11 cellular contexts compared by ENCODE assay signal in genomic region chr15:31605467-31605931, GRCh38.
DNase-seq lines count a peak whose midpoint lies in the region; ATAC-seq and TF ChIP-seq lines count a peak whose summit lies in the region.
"Had no signal": no experiment of that assay in that cellular context is flagged by ENCODE, and none has a peak within 500 bp of the region (broad histone marks: within the 10 kb centered on the region; RNA-seq: fewer than 3 reads in every experiment).

No MANE protein-coding gene starts in this region.

- H3K27ac ChIP-seq in SJCRH30 = peak overlapping the region; percentile 76
- H3K27ac ChIP-seq: body of pancreas had no signal

- CTCF ChIA-PET in activated CD8-positive, alpha-beta T cell treated with anti-CD3 and anti-CD28 coated beads for 36 hours (lab: Charles Lee) = no interaction called here
- CTCF ChIA-PET in activated CD8-positive, alpha-beta T cell treated with anti-CD3 and anti-CD28 coated beads, Interleukin-2, amount 10 ng/mL, durations not matched to agents 7 days and 5 days (lab: Charles Lee) = no interaction called here

- no peaks in the 10 kb centered on the region for H3K4me1 Mint-ChIP-seq in activated CD8-positive, alpha-beta T cell treated with anti-CD3 and anti-CD28 coated beads for 36 hours (ENCODE audit: low read depth)
- H3K4me1 Mint-ChIP-seq in activated CD8-positive, alpha-beta T cell treated with anti-CD3 and anti-CD28 coated beads, Interleukin-2, amount 10 ng/mL, durations not matched to agents 7 days and 5 days (ENCODE audit: low read depth) = no peaks in the 10 kb centered on the region

- DNase-seq in activated CD8-positive, alpha-beta T cell treated with anti-CD3 and anti-CD28 coated beads for 36 hours = peak; percentile 5
- DNase-seq in activated CD8-positive, alpha-beta T cell treated with anti-CD3 and anti-CD28 coated beads, Interleukin-2, amount 10 ng/mL, durations not matched to agents 7 days and 5 days = no peak
- DNase-seq in SJCRH30 (peak; percentile 78 to 86), foreskin fibroblast (peak in 1 of 2 donors; percentile 43), superior temporal gyrus (ENCODE audit: extremely low spot score) (peak; percentile 60), NCI-H1417 (lab: John Stamatoyannopoulos, UW) (no peak)
- DNase-seq in NK-92 treated with Interleukin-12 subunit alpha and Interleukin-12 subunit beta, amount 100 ng/mL, for 24 hours (lab: John Stamatoyannopoulos, UW) = no peak
- DNase-seq: body of pancreas, NCI-H446 treated with DMSO at 0.1 percent for 48 hours had no signal

- H3K27me3 Mint-ChIP-seq in activated CD8-positive, alpha-beta T cell treated with anti-CD3 and anti-CD28 coated beads for 36 hours = peaks cover 9% of the 10 kb centered on the region
- peaks cover 19% of the 10 kb centered on the region for H3K27me3 Mint-ChIP-seq in activated CD8-positive, alpha-beta T cell treated with anti-CD3 and anti-CD28 coated beads, Interleukin-2, amount 10 ng/mL, durations not matched to agents 7 days and 5 days (ENCODE audit: low read depth)

- H3K27me3 ChIP-seq in SJCRH30 = no peaks in the 10 kb centered on the region
- H3K27me3 ChIP-seq: body of pancreas had no signal

- H3K27ac Mint-ChIP-seq in activated CD8-positive, alpha-beta T cell treated with anti-CD3 and anti-CD28 coated beads for 36 hours = no peak overlapping the region
- no peak overlapping the region for H3K27ac Mint-ChIP-seq in activated CD8-positive, alpha-beta T cell treated with anti-CD3 and anti-CD28 coated beads, Interleukin-2, amount 10 ng/mL, durations not matched to agents 7 days and 5 days

- no peaks in the 10 kb centered on the region for H3K9me3 ChIP-seq in SJCRH30 (replicated peaks)
- H3K9me3 ChIP-seq: body of pancreas had no signal

- TF ChIP-seq CTCF in activated CD8-positive, alpha-beta T cell treated with anti-CD3 and anti-CD28 coated beads for 36 hours (IDR thresholded peaks at IDR 0.05) = no peak
- peak; percentile 25 for TF ChIP-seq CTCF in foreskin fibroblast (IDR thresholded peaks at IDR 0.05; ENCODE audit: low read depth, low read length)

- no peak for ATAC-seq in activated CD8-positive, alpha-beta T cell treated with anti-CD3 and anti-CD28 coated beads for 36 hours
- ATAC-seq in activated CD8-positive, alpha-beta T cell treated with anti-CD3 and anti-CD28 coated beads, Interleukin-2, amount 10 ng/mL, durations not matched to agents 7 days and 5 days = no peak
- no peak for ATAC-seq in GM21576 (IDR thresholded peaks at IDR 0.05; ENCODE audit: unreplicated experiment)
- ATAC-seq: body of pancreas had no signal

- no peaks in the 10 kb centered on the region for H3K36me3 ChIP-seq in SJCRH30

- peaks cover 26% of the 10 kb centered on the region for H3K4me1 ChIP-seq in SJCRH30
- H3K4me1 ChIP-seq: body of pancreas had no signal

- H3K4me3 ChIP-seq in SJCRH30 (no peak overlapping the region), foreskin fibroblast (ENCODE audit: low read depth in 1 of 2, low read length in 2 of 2) (no peak overlapping the region)
- H3K4me3 ChIP-seq: body of pancreas had no signal

- no peaks in the 10 kb centered on the region for H3K9me3 Mint-ChIP-seq in activated CD8-positive, alpha-beta T cell treated with anti-CD3 and anti-CD28 coated beads for 36 hours
- no peaks in the 10 kb centered on the region for H3K9me3 Mint-ChIP-seq in activated CD8-positive, alpha-beta T cell treated with anti-CD3 and anti-CD28 coated beads, Interleukin-2, amount 10 ng/mL, durations not matched to agents 7 days and 5 days (ENCODE audit: insufficient read depth)

- POLR2A ChIA-PET in activated CD8-positive, alpha-beta T cell treated with anti-CD3 and anti-CD28 coated beads for 36 hours (lab: Charles Lee) = no interaction called here
- POLR2A ChIA-PET in activated CD8-positive, alpha-beta T cell treated with anti-CD3 and anti-CD28 coated beads, Interleukin-2, amount 10 ng/mL, durations not matched to agents 7 days and 5 days (lab: Charles Lee) = no interaction called here

- H3K4me3 Mint-ChIP-seq in activated CD8-positive, alpha-beta T cell treated with anti-CD3 and anti-CD28 coated beads for 36 hours = no peak overlapping the region
- no peak overlapping the region for H3K4me3 Mint-ChIP-seq in activated CD8-positive, alpha-beta T cell treated with anti-CD3 and anti-CD28 coated beads, Interleukin-2, amount 10 ng/mL, durations not matched to agents 7 days and 5 days
- H3K4me3 Mint-ChIP-seq: CD14-positive monocyte had no signal

- no peaks in the 10 kb centered on the region for H3K36me3 Mint-ChIP-seq in activated CD8-positive, alpha-beta T cell treated with anti-CD3 and anti-CD28 coated beads for 36 hours (ENCODE audit: low read depth)
- H3K36me3 Mint-ChIP-seq in activated CD8-positive, alpha-beta T cell treated with anti-CD3 and anti-CD28 coated beads, Interleukin-2, amount 10 ng/mL, durations not matched to agents 7 days and 5 days (ENCODE audit: low read depth) = no peaks in the 10 kb centered on the region
- H3K36me3 Mint-ChIP-seq: CD14-positive monocyte had no signal

- intact Hi-C loops in activated CD8-positive, alpha-beta T cell treated with anti-CD3 and anti-CD28 coated beads for 36 hours (cut with micrococcal nuclease) = no loop called here

Comparison
In these comparisons a context has a peak if more than half of its experiments do, and no peak if none do; other contexts are left out.
1. DNase-seq: peak in activated CD8-positive, alpha-beta T cell treated with anti-CD3 and anti-CD28 coated beads for 36 hours (single experiment), SJCRH30 (2 of 2) and superior temporal gyrus (single experiment); none in activated CD8-positive, alpha-beta T cell treated with anti-CD3 and anti-CD28 coated beads, Interleukin-2, amount 10 ng/mL, durations not matched to agents 7 days and 5 days (single experiment), NCI-H1417 (0 of 3) and NK-92 treated with Interleukin-12 subunit alpha and Interleukin-12 subunit beta, amount 100 ng/mL, for 24 hours (single experiment).